In the genomic region with DNA sequence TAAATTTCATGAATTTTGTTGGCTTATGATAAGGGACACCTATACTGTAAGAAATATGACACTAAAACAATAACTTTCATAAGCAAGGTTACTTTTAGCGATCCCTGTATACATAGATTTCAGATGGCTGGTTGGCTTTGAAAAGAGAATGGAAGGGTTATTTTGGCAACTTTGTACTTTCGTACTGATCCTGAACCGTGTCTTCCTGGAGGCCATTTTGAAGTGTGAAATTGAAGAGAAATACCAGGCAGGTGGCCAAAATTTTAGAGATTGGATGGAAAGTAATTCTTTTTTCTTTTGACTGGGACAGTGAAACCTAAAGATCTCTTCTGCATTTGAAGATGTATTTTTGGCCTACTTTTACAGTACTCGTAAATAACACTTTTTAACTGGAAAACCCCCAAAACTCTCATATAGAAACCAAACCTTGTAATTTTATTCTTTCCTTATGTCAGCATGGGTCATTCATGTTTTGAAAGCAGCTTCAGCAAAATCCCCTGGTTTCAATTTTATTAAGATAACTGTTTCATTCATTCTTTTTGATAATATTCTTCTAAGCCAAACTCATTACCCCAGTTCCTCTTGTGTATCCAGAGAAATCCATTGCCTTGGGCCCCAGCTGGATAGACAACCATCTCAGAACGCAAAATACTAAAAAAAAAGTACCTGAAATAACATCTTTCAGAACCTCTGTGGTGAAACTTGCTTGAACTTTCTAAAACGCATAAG, we compare ENCODE assay signal across 1 cellular context.
TF ChIP-seq lines count a peak whose summit lies in the region.

No MANE protein-coding gene starts in this region.

TF ChIP-seq in HepG2, 621 proteins besides CTCF, POLR2A, EP300 and RAD21 (continued from another document):
- TF ChIP-seq ZNF639 (CRISPR knock-in tag; conservative IDR thresholded peaks at IDR 0.05), result no peak
- no peak for TF ChIP-seq TFDP1 (CRISPR knock-in tag; IDR thresholded peaks at IDR 0.05; ENCODE audit: borderline replicate concordance)
- no peak for TF ChIP-seq ZNF263 (CRISPR knock-in tag; IDR thresholded peaks at IDR 0.05)
- TF ChIP-seq ZNF460 (CRISPR knock-in tag; IDR thresholded peaks at IDR 0.05; ENCODE audit: borderline replicate concordance), result no peak
- TF ChIP-seq ZNF768 (CRISPR knock-in tag; IDR thresholded peaks at IDR 0.05), result no peak
- TF ChIP-seq, protein P1, sequence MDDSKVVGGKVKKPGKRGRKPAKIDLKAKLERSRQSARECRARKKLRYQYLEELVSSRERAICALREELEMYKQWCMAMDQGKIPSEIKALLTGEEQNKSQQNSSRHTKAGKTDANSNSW (CRISPR knock-in tag; IDR thresholded peaks at IDR 0.05; ENCODE audit: borderline replicate concordance), result no peak
- no peak for TF ChIP-seq ZNF326 (CRISPR knock-in tag; IDR thresholded peaks at IDR 0.05; ENCODE audit: borderline replicate concordance)
- no peak for TF ChIP-seq ZNF549 (CRISPR knock-in tag; IDR thresholded peaks at IDR 0.05)
- no peak for TF ChIP-seq POLR2AphosphoS5 (IDR thresholded peaks at IDR 0.05; ENCODE audit: low read depth, low read length)
- no peak for TF ChIP-seq ZSCAN31 (CRISPR knock-in tag; IDR thresholded peaks at IDR 0.05; ENCODE audit: low read depth)
- no peak for TF ChIP-seq HDAC2 (CRISPR knock-in tag; IDR thresholded peaks at IDR 0.05)
- no peak for TF ChIP-seq REPIN1 (CRISPR knock-in tag; IDR thresholded peaks at IDR 0.05; ENCODE audit: borderline replicate concordance, low read depth)
- TF ChIP-seq TBX3 (IDR thresholded peaks at IDR 0.05; ENCODE audit: borderline replicate concordance), result no peak
- TF ChIP-seq ZNF570 (CRISPR knock-in tag; IDR thresholded peaks at IDR 0.05; ENCODE audit: borderline replicate concordance), result no peak
- no peak for TF ChIP-seq SSRP1 (CRISPR knock-in tag; IDR thresholded peaks at IDR 0.05)
TF ChIP-seq in HepG2: peak in this region for 0.
